13 cellular contexts compared by ENCODE assay signal in genomic region chr12:75766263-75767160, GRCh38.
A peak's percentile ranks its signal among the peaks of the same experiment; 100 is the strongest.
DNase-seq lines count a peak whose midpoint lies in the region; ATAC-seq and TF ChIP-seq lines count a peak whose summit lies in the region.
"Had no signal": no experiment of that assay in that cellular context is flagged by ENCODE, and none has a peak within 500 bp of the region (broad histone marks: within the 10 kb centered on the region; RNA-seq: fewer than 3 reads in every experiment).

No MANE protein-coding gene starts in this region.

- H3K27ac Mint-ChIP-seq in neural crest cell (ENCODE audit: unreplicated experiment) = peak overlapping the region; percentile 0
- no peak overlapping the region for H3K27ac Mint-ChIP-seq in CD8-positive, alpha-beta memory T cell
- H3K27ac Mint-ChIP-seq: activated naive CD4-positive, alpha-beta T cell treated with anti-CD3 and anti-CD28 coated beads, Interleukin-2, amount 50 U/mL, for 24 hours; naive thymus-derived CD8-positive, alpha-beta T cell had no signal

- no peak overlapping the region for H3K4me3 Mint-ChIP-seq in neural crest cell
- no peak overlapping the region for H3K4me3 Mint-ChIP-seq in CD8-positive, alpha-beta memory T cell
- H3K4me3 Mint-ChIP-seq: activated naive CD4-positive, alpha-beta T cell treated with anti-CD3 and anti-CD28 coated beads, Interleukin-2, amount 50 U/mL, for 24 hours; naive thymus-derived CD8-positive, alpha-beta T cell had no signal

- no peaks in the 10 kb centered on the region for H3K36me3 ChIP-seq in CD8-positive, alpha-beta memory T cell (ENCODE audit: insufficient read depth, low read length)

- CTCF ChIA-PET in CD8-positive, alpha-beta memory T cell (lab: Charles Lee) = no interaction called here

- ATAC-seq in HG02623 (IDR thresholded peaks at IDR 0.05; ENCODE audit: unreplicated experiment) = no peak
- no peak for ATAC-seq in GM21619 (IDR thresholded peaks at IDR 0.05; ENCODE audit: unreplicated experiment)
- ATAC-seq: naive thymus-derived CD8-positive, alpha-beta T cell had no signal

- no peaks in the 10 kb centered on the region for H3K4me1 ChIP-seq in CD8-positive, alpha-beta memory T cell (ENCODE audit: insufficient read depth, low read length)

- H3K9me3 Mint-ChIP-seq in neural crest cell = no peaks in the 10 kb centered on the region
- no peaks in the 10 kb centered on the region for H3K9me3 Mint-ChIP-seq in CD8-positive, alpha-beta memory T cell
- H3K9me3 Mint-ChIP-seq: activated naive CD4-positive, alpha-beta T cell treated with anti-CD3 and anti-CD28 coated beads, Interleukin-2, amount 50 U/mL, for 24 hours; naive thymus-derived CD8-positive, alpha-beta T cell had no signal

- peaks cover 47% of the 10 kb centered on the region for H3K4me1 Mint-ChIP-seq in neural crest cell
- H3K4me1 Mint-ChIP-seq in CD8-positive, alpha-beta memory T cell = no peaks in the 10 kb centered on the region

- no peaks in the 10 kb centered on the region for H3K27me3 Mint-ChIP-seq in neural crest cell (ENCODE audit: low read depth)
- peaks cover 0 to 4% of the 10 kb centered on the region in 2 donors for H3K27me3 Mint-ChIP-seq in CD8-positive, alpha-beta memory T cell

- H3K27me3 ChIP-seq in CD8-positive, alpha-beta memory T cell (ENCODE audit: insufficient read depth, low read length, poor library complexity, severe bottlenecking) = no peaks in the 10 kb centered on the region

- no peak overlapping the region for H3K27ac ChIP-seq in CD8-positive, alpha-beta memory T cell (ENCODE audit: low read depth, low read length)
- H3K27ac ChIP-seq: VCaP had no signal

- peak; percentile 44 for DNase-seq in DMS79 treated with DMSO at 0.1 percent for 48 hours (lab: John Stamatoyannopoulos, UW)
- peak; percentile 94 for DNase-seq in M059J (ENCODE audit: low read depth)
- DNase-seq in epidermal melanocyte (ENCODE audit: insufficient read length, low spot score) = peak; percentile 46
- no peak for DNase-seq in neural crest cell (ENCODE audit: low read depth, low spot score)
- DNase-seq in CD8-positive, alpha-beta memory T cell = no peak
- no peak for DNase-seq in SKM-1 treated with dmso at 0.1 percent for 144 hours (lab: John Stamatoyannopoulos, UW; ENCODE audit: unreplicated experiment)
- DNase-seq: Kasumi-1; naive thymus-derived CD8-positive, alpha-beta T cell; NK-92 treated with Interleukin-12 subunit alpha and Interleukin-12 subunit beta, amount 100 ng/mL, for 24 hours had no signal

- no peaks in the 10 kb centered on the region for H3K36me3 Mint-ChIP-seq in neural crest cell (ENCODE audit: low read depth)
- H3K36me3 Mint-ChIP-seq in CD8-positive, alpha-beta memory T cell = no peaks in the 10 kb centered on the region
- H3K36me3 Mint-ChIP-seq: activated naive CD4-positive, alpha-beta T cell treated with anti-CD3 and anti-CD28 coated beads, Interleukin-2, amount 50 U/mL, for 24 hours; naive thymus-derived CD8-positive, alpha-beta T cell had no signal

- no peak for TF ChIP-seq CTCF in neural crest cell (conservative IDR thresholded peaks at IDR 0.05)

- POLR2A ChIA-PET in CD8-positive, alpha-beta memory T cell (lab: Charles Lee) = no interaction called here

- H3K9me3 ChIP-seq in CD8-positive, alpha-beta memory T cell (ENCODE audit: low read length) = no peaks in the 10 kb centered on the region

- H3K4me3 ChIP-seq in CD8-positive, alpha-beta memory T cell (ENCODE audit: low read length) = no peak overlapping the region

Comparison
In these comparisons a context has a peak if more than half of its experiments do, and no peak if none do; other contexts are left out.
1. DNase-seq: peak in DMS79 treated with DMSO at 0.1 percent for 48 hours (single experiment), M059J (single experiment) and epidermal melanocyte (single experiment); none in neural crest cell (single experiment), CD8-positive, alpha-beta memory T cell (0 of 5) and SKM-1 treated with dmso at 0.1 percent for 144 hours (single experiment).